35 cellular contexts compared by ENCODE assay signal in the genomic region with DNA sequence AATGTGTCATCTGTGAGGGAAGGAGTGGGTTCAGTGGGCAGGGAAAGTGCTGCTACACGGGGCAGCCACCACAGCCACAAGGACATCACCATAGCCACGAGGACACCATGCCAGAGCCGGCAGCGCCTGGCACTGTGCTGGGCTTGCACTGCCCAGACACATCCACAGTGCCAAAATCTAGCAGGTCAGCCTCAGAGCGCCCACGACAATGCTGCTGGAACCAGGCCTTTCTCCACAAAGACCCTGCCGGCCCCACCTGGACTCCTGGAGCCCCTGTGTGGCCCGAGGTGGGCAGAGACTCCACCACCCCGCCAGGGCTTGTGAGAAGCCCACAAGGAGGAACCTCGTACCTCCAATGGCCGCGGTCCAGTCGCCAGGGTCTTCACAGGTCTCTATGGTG. TPM values are rescaled to one million over a fixed set of nuclear protein-coding genes. Genes with fewer than 3 reads are reported as not detected.
"Had no signal": no experiment of that assay in that cellular context is flagged by ENCODE, and none has a peak within 500 bp of the region (broad histone marks: within the 10 kb centered on the region; RNA-seq: fewer than 3 reads in every experiment).

No MANE protein-coding gene starts in this region.

- H3K9me3 Mint-ChIP-seq: naive thymus-derived CD8-positive, alpha-beta T cell; nephron progenitor cell; stimulated activated naive CD8-positive, alpha-beta T cell treated with anti-CD3 and anti-CD28 coated beads, Interleukin-15, amount 100 ng/mL, for 72 hours had no signal

- H3K4me1 ChIP-seq: foreskin keratinocyte, left lung, pancreas, transverse colon, upper lobe of right lung, uterus had no signal

- ATAC-seq: foreskin keratinocyte; gastroesophageal sphincter; heart left ventricle; left cardiac atrium; left lung; naive thymus-derived CD8-positive, alpha-beta T cell; pancreas; sciatic nerve; stimulated activated naive CD8-positive, alpha-beta T cell treated with anti-CD3 and anti-CD28 coated beads, Interleukin-15, amount 100 ng/mL, for 72 hours; upper lobe of right lung had no signal

- H3K27me3 Mint-ChIP-seq: naive thymus-derived CD8-positive, alpha-beta T cell; stimulated activated naive CD8-positive, alpha-beta T cell treated with anti-CD3 and anti-CD28 coated beads, Interleukin-15, amount 100 ng/mL, for 72 hours had no signal

- FAIRE-seq: endothelial cell of umbilical vein, pancreas had no signal

- H3K4me2 ChIP-seq: hepatocyte, smooth muscle cell had no signal

- H3K79me2 ChIP-seq: hepatocyte had no signal

- H3K27ac ChIP-seq: coronary artery, esophagus muscularis mucosa, foreskin keratinocyte, gastroesophageal sphincter, heart left ventricle, hepatocyte, left lung, pancreas, suprapubic skin, transverse colon, upper lobe of right lung, uterus had no signal

- H2AFZ ChIP-seq: hepatocyte had no signal

- H3K36me3 ChIP-seq: uterus had no signal

- H3K27me3 ChIP-seq: esophagus muscularis mucosa, foreskin keratinocyte, gastroesophageal sphincter, heart left ventricle, hepatocyte, left lung, pancreas, suprapubic skin, transverse colon, upper lobe of right lung, uterus had no signal

- H3K27ac Mint-ChIP-seq: stimulated activated naive CD8-positive, alpha-beta T cell treated with anti-CD3 and anti-CD28 coated beads, Interleukin-15, amount 100 ng/mL, for 72 hours had no signal

- H3K4me3 Mint-ChIP-seq: naive thymus-derived CD8-positive, alpha-beta T cell; nephron progenitor cell; stimulated activated naive CD8-positive, alpha-beta T cell treated with anti-CD3 and anti-CD28 coated beads, Interleukin-15, amount 100 ng/mL, for 72 hours had no signal

- H3K4me3 ChIP-seq: coronary artery, esophagus muscularis mucosa, gastroesophageal sphincter, heart left ventricle, hepatocyte, left lung, pancreas, smooth muscle cell, suprapubic skin, transverse colon, upper lobe of right lung, uterus had no signal

- DNase-seq: dermis blood vessel endothelial cell; effector memory CD4-positive, alpha-beta T cell; foreskin keratinocyte; left cardiac atrium; mammary epithelial cell; naive thymus-derived CD8-positive, alpha-beta T cell; nephron progenitor cell; occipital lobe; stimulated activated CD4-positive, alpha-beta T cell treated with anti-CD3 and anti-CD28 coated beads, Interleukin-12 subunit alpha, Interleukin-12 subunit beta, amount 100 ng/mL, for 4 hours; stimulated activated CD4-positive, alpha-beta T cell treated with anti-CD3 and anti-CD28 coated beads, Interleukin-1b, Interleukin-23, amount 100 ng/mL, for 48 hours; stimulated activated CD4-positive, alpha-beta T cell treated with anti-CD3 and anti-CD28 coated beads, Interleukin-4, amount 100 ng/mL, for 1 hour; stimulated activated CD8-positive, alpha-beta memory T cell treated with anti-CD3 and anti-CD28 coated beads, Interleukin-4, amount 100 ng/mL, for 48 hours; stimulated activated naive CD4-positive, alpha-beta T cell; stimulated activated naive CD8-positive, alpha-beta T cell treated with anti-CD3 and anti-CD28 coated beads, Interleukin-15, amount 100 ng/mL, for 72 hours; transverse colon; upper lobe of right lung; uterus had no signal

RNA-seq across cellular contexts. Expression of a gene that starts 38.7 kb away (rescaled TPM):
- total RNA-seq: transverse colon had no signal

RNA-seq across cellular contexts. Expression of a gene that starts 45.1 kb away (rescaled TPM):
- total RNA-seq: dermis blood vessel endothelial cell; endothelial cell of umbilical vein; epithelial cell of proximal tubule; esophagus muscularis mucosa; fibroblast of lung; gastroesophageal sphincter; heart left ventricle; hepatocyte; kidney epithelial cell; left cardiac atrium; left lung; mesenteric fat pad; myocyte; naive thymus-derived CD8-positive, alpha-beta T cell; occipital lobe; pancreas; posterior vena cava; pulmonary artery endothelial cell; sciatic nerve; smooth muscle cell; upper lobe of right lung; uterus had no signal
- polyA plus RNA-seq: endothelial cell of umbilical vein; fibroblast of lung; heart left ventricle; hepatocyte; naive thymus-derived CD8-positive, alpha-beta T cell; pancreas; smooth muscle cell had no signal

RNA-seq across cellular contexts. Expression of a gene that starts 55.5 kb away (rescaled TPM):
- total RNA-seq: epithelial cell of proximal tubule, smooth muscle cell had no signal
- polyA plus RNA-seq: endothelial cell of umbilical vein, fibroblast of lung had no signal
